In genomic region chr3:45552031-45552772, GRCh38 we compare ENCODE assay signal across 10 cellular contexts. TPM values are rescaled to one million over a fixed set of nuclear protein-coding genes. Genes with fewer than 3 reads are reported as not detected.
DNase-seq lines count a peak whose midpoint lies in the region; ATAC-seq and TF ChIP-seq lines count a peak whose summit lies in the region.
"Had no signal": no experiment of that assay in that cellular context is flagged by ENCODE, and none has a peak within 500 bp of the region (broad histone marks: within the 10 kb centered on the region; RNA-seq: fewer than 3 reads in every experiment).

No MANE protein-coding gene starts in this region.

- H3K4me1 Mint-ChIP-seq in GM23338: peaks cover 24% of the 10 kb centered on the region

- intact Hi-C loops in right cardiac atrium (cut with DNase I): no loop called here

- no peak overlapping the region for H3K27ac ChIP-seq in GM23338 (ENCODE audit: low read depth)
- H3K27ac ChIP-seq in SJCRH30: peak overlapping the region; percentile 91
- peak overlapping the region; percentile 7 for H3K27ac ChIP-seq in right cardiac atrium (ENCODE audit: low read length)
- peak overlapping the region; percentile 52 for H3K27ac ChIP-seq in suprapubic skin
- H3K27ac ChIP-seq in WERI-Rb-1: no peak overlapping the region

- WGBS in right cardiac atrium: 80% methylated on average over 10 of the region's 10 CpGs
- WGBS in suprapubic skin: 69% methylated on average over 10 of the region's 10 CpGs

- H4K20me1 ChIP-seq in GM23338 (replicated peaks; ENCODE audit: insufficient read depth): no peaks in the 10 kb centered on the region

- no peak for TF ChIP-seq POLR2A in suprapubic skin (IDR thresholded peaks at IDR 0.05)

- no peak overlapping the region for H3K4me3 Mint-ChIP-seq in GM23338
- H3K4me3 Mint-ChIP-seq: naive thymus-derived CD8-positive, alpha-beta T cell had no signal

- DNase-seq in GM23338 (ENCODE audit: low spot score): no peak
- peak; percentile 22 to 49 for DNase-seq in SJCRH30
- DNase-seq in right cardiac atrium: no peak
- peak; percentile 50 to 65 for DNase-seq in suprapubic skin (ENCODE audit: low spot score in 2 of 2)
- DNase-seq in NCI-H526 treated with DMSO at 0.1 percent for 48 hours (lab: John Stamatoyannopoulos, UW): no peak
- DNase-seq in WERI-Rb-1: no peak
- DNase-seq: naive thymus-derived CD8-positive, alpha-beta T cell; NCI-H187 treated with DMSO at 0.1 percent for 48 hours; stimulated activated CD4-positive, alpha-beta T cell treated with anti-CD3 and anti-CD28 coated beads, Interleukin-12 subunit alpha, Interleukin-12 subunit beta, amount 100 ng/mL, for 4 hours had no signal

- H3K9me3 ChIP-seq in SJCRH30 (replicated peaks) (no peaks in the 10 kb centered on the region), right cardiac atrium (ENCODE audit: control insufficient read depth, low read length) (no peaks in the 10 kb centered on the region), suprapubic skin (no peaks in the 10 kb centered on the region), WERI-Rb-1 (ENCODE audit: severe bottlenecking) (no peaks in the 10 kb centered on the region)

- no peaks in the 10 kb centered on the region for H3K79me2 ChIP-seq in GM23338 (replicated peaks; ENCODE audit: insufficient read depth)

- TF ChIP-seq CTCF in GM23338 (conservative IDR thresholded peaks at IDR 0.05; ENCODE audit: low read depth in 2 of 2) (no peak), suprapubic skin (IDR thresholded peaks at IDR 0.05) (no peak), WERI-Rb-1 (IDR thresholded peaks at IDR 0.05; ENCODE audit: low read depth, low read length) (no peak)

- peak overlapping the region; percentile 63; the same call in 1 of the 2 replicates for H3K27ac Mint-ChIP-seq in GM23338

- H3K36me3 Mint-ChIP-seq in GM23338 (ENCODE audit: low read depth): peaks cover 16% of the 10 kb centered on the region

- H3K4me3 ChIP-seq in GM23338 (no peak overlapping the region), SJCRH30 (no peak overlapping the region), right cardiac atrium (ENCODE audit: low read length) (no peak overlapping the region), suprapubic skin (no peak overlapping the region), WERI-Rb-1 (ENCODE audit: low read depth, low read length) (no peak overlapping the region)

- H3K9me2 ChIP-seq in GM23338 (ENCODE audit: insufficient read depth): no peaks in the 10 kb centered on the region

- H3K4me2 ChIP-seq in GM23338: no peak overlapping the region

- H3K36me3 ChIP-seq in GM23338 (ENCODE audit: insufficient read depth) (0 out of 2 replicates have a peak, but pooled peaks cover 5% of the 10 kb centered on the region), SJCRH30 (no peaks in the 10 kb centered on the region), suprapubic skin (no peaks in the 10 kb centered on the region), WERI-Rb-1 (no peaks in the 10 kb centered on the region)

- peaks cover 13% of the 10 kb centered on the region for H3K27me3 Mint-ChIP-seq in GM23338 (ENCODE audit: insufficient read depth, low read depth, poor library complexity)
- H3K27me3 Mint-ChIP-seq: naive thymus-derived CD8-positive, alpha-beta T cell had no signal

- H3F3A ChIP-seq in GM23338 (replicated peaks; ENCODE audit: low read depth): 0 out of 2 replicates have a peak, but pooled peaks cover 3% of the 10 kb centered on the region

- TF ChIP-seq EP300 in suprapubic skin (IDR thresholded peaks at IDR 0.05): no peak

- H2AFZ ChIP-seq in GM23338: no peak overlapping the region

- H3K9me3 Mint-ChIP-seq in GM23338: no peaks in the 10 kb centered on the region

- H3K4me1 ChIP-seq in GM23338 (ENCODE audit: insufficient read depth): peaks cover 6% of the 10 kb centered on the region; the same call in 1 of the 2 replicates
- H3K4me1 ChIP-seq in SJCRH30: peaks cover 75% of the 10 kb centered on the region
- H3K4me1 ChIP-seq in right cardiac atrium (ENCODE audit: control insufficient read depth, insufficient read depth, low read length): peaks cover 19% of the 10 kb centered on the region
- peaks cover 74% of the 10 kb centered on the region for H3K4me1 ChIP-seq in suprapubic skin

- H3K27me3 ChIP-seq in GM23338 (ENCODE audit: insufficient read depth) (no peaks in the 10 kb centered on the region), SJCRH30 (no peaks in the 10 kb centered on the region), right cardiac atrium (ENCODE audit: control insufficient read depth, insufficient read depth) (no peaks in the 10 kb centered on the region), suprapubic skin (no peaks in the 10 kb centered on the region), WERI-Rb-1 (ENCODE audit: insufficient read depth, low read depth, severe bottlenecking) (no peaks in the 10 kb centered on the region)

- ATAC-seq in GM23338 (no peak), right cardiac atrium (no peak), esophagus mucosa (no peak)
- ATAC-seq: naive thymus-derived CD8-positive, alpha-beta T cell had no signal

TF ChIP-seq in GM23338, 12 proteins besides CTCF, POLR2A, EP300 and RAD21 (continues in another document):
- TF ChIP-seq ZNF331 (CRISPR knock-in tag; IDR thresholded peaks at IDR 0.05; ENCODE audit: low read depth) (no peak), REST (IDR thresholded peaks at IDR 0.05; ENCODE audit: unreplicated experiment) (no peak), ZNF114 (CRISPR knock-in tag; IDR thresholded peaks at IDR 0.05) (no peak), CREB1 (CRISPR knock-in tag; IDR thresholded peaks at IDR 0.05; ENCODE audit: low read depth) (no peak), EZH2 (IDR thresholded peaks at IDR 0.05; ENCODE audit: low read depth, unreplicated experiment) (no peak)

RNA-seq across cellular contexts. Expression of gene LIMD1, which starts 42.3 kb away (rescaled TPM):
- 21.8 and 31.5 TPM in 2 replicates for total RNA-seq in GM23338 (2014; rRNA removed; shearing (Covaris generic))
- polyA plus RNA-seq in GM23338 (2016; fragmentation: Nextera tagmentation; extraction: Ambion mirVana) (8.3 and 10.2 TPM in 2 replicates), right cardiac atrium (8.7 TPM)
- 25.0 and 28.0 TPM in 2 replicates for total RNA-seq in SJCRH30 (2014; rRNA removed; shearing (Covaris generic))
- total RNA-seq in right cardiac atrium (10 to 100 TPM; 18.6 to 25.4 (median 22.2) TPM), suprapubic skin (10 to 100 TPM; 16.6 to 55.4 (median 26.3) TPM), esophagus mucosa (13.5 TPM)

Comparison
In these comparisons a context has a peak if more than half of its experiments do, and no peak if none do; other contexts are left out.
1. DNase-seq: peak in SJCRH30 (2 of 2) and suprapubic skin (2 of 2); none in GM23338 (single experiment), right cardiac atrium (0 of 3), NCI-H526 treated with DMSO at 0.1 percent for 48 hours (single experiment) and WERI-Rb-1 (single experiment).
2. H3K27ac ChIP-seq: peak in SJCRH30 (single experiment), right cardiac atrium (single experiment) and suprapubic skin (single experiment); none in GM23338 (single experiment) and WERI-Rb-1 (single experiment).